Comparison of ENCODE assay signal across 1 cellular context in genomic region chr2:235674116-235674515, GRCh38.
TF ChIP-seq lines count a peak whose summit lies in the region.

No MANE protein-coding gene starts in this region.

TF ChIP-seq in SK-N-SH, 30 proteins besides CTCF, POLR2A, EP300 and RAD21 (continued from another document):
- TF ChIP-seq MAX (IDR thresholded peaks at IDR 0.05; ENCODE audit: low read depth) = no peak
- TF ChIP-seq TEAD4 (IDR thresholded peaks at IDR 0.05; ENCODE audit: borderline replicate concordance, insufficient read depth) = no peak
- no peak for TF ChIP-seq FOSL2 (IDR thresholded peaks at IDR 0.05; ENCODE audit: borderline replicate concordance, low read depth)
- TF ChIP-seq GABPA (IDR thresholded peaks at IDR 0.05; ENCODE audit: low read depth) = no peak
- TF ChIP-seq PBX3 (IDR thresholded peaks at IDR 0.05) = no peak
- no peak for TF ChIP-seq IRF3 (IDR thresholded peaks at IDR 0.05; ENCODE audit: low read depth, low read length)
- no peak for TF ChIP-seq RCOR1 (IDR thresholded peaks at IDR 0.05; ENCODE audit: low read length)
